ENCODE assay signal across 1 cellular context in the genomic region with DNA sequence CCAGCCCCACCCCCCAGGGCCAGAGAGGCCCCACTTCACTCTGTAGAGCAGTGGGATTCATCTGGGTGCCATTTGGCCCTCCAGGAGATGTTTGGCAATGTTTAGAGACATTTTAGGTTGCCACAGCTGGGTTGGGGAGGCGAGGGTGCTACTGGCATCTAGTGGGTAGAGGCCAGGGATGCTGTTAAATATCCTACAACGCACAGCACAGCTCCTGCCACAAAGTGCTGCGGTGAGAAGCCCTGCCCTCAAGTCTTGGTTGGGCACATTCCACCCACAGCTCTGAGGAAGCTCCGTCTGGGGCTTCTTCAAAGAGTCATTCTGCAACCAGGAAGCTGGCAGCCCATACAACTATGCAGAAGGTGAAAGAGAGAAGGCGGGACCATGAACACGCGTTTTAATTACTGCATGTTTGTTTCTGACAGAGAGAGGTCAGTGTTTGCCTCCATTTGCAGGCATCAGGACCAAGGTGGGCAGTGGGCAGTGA.
TF ChIP-seq lines count a peak whose summit lies in the region.

No MANE protein-coding gene starts in this region.

TF ChIP-seq in IMR-90, 13 proteins besides CTCF, POLR2A, EP300 and RAD21 (continued from another document):
- no peak for TF ChIP-seq MAZ (IDR thresholded peaks at IDR 0.05; ENCODE audit: borderline replicate concordance, low read depth, low read length)
- TF ChIP-seq FOS (IDR thresholded peaks at IDR 0.05; ENCODE audit: low read depth, low read length), result no peak
- TF ChIP-seq NFE2L2 (IDR thresholded peaks at IDR 0.05; ENCODE audit: low read depth, low read length), result no peak
- no peak for TF ChIP-seq SMC3 (IDR thresholded peaks at IDR 0.05; ENCODE audit: low read depth, low read length)
- TF ChIP-seq RCOR1 (IDR thresholded peaks at IDR 0.05; ENCODE audit: insufficient replicate concordance, low read length), result no peak
- no peak for TF ChIP-seq MAFK (IDR thresholded peaks at IDR 0.05; ENCODE audit: low read depth, low read length)
- TF ChIP-seq USF2 (IDR thresholded peaks at IDR 0.05; ENCODE audit: low read depth, low read length), result no peak
- no peak for TF ChIP-seq RFX5 (IDR thresholded peaks at IDR 0.05; ENCODE audit: low read depth, low read length)
- TF ChIP-seq MXI1 (IDR thresholded peaks at IDR 0.05; ENCODE audit: borderline replicate concordance, low read depth, low read length), result no peak
- no peak for TF ChIP-seq ELK1 (IDR thresholded peaks at IDR 0.05; ENCODE audit: borderline replicate concordance, low read depth, low read length)
- no peak for TF ChIP-seq CEBPB (IDR thresholded peaks at IDR 0.05; ENCODE audit: low read depth, low read length)
